Comparison of ENCODE assay signal across 19 cellular contexts in genomic region chr13:30868806-30869470, GRCh38. TPM values are rescaled to one million over a fixed set of nuclear protein-coding genes. Genes with fewer than 3 reads are reported as not detected.
DNase-seq lines count a peak whose midpoint lies in the region; ATAC-seq and TF ChIP-seq lines count a peak whose summit lies in the region.
"Had no signal": no experiment of that assay in that cellular context is flagged by ENCODE, and none has a peak within 500 bp of the region (broad histone marks: within the 10 kb centered on the region; RNA-seq: fewer than 3 reads in every experiment).

No MANE protein-coding gene starts in this region.

- H3K4me3 Mint-ChIP-seq in brain: peak overlapping the region in 2 of 5 experiments; percentile 2 to 26
- H3K4me3 Mint-ChIP-seq in CD4-positive, alpha-beta memory T cell: no peak overlapping the region
- H3K4me3 Mint-ChIP-seq: activated T-cell treated with anti-CD3 and anti-CD28 coated beads, Interleukin-2, amount 50 U/mL, for 24 hours; natural killer cell; T-helper 1 cell treated with Interleukin-12 subunit alpha and Interleukin-12 subunit beta and Interleukin-4 antibody, amounts not matched to agents 30 μg/mL and 1 μg/mL, for 36 hours had no signal

- WGBS in heart right ventricle, 2 donors: 69 to 71% methylated on average over 5 of the region's 5 CpGs
- 84 to 86% methylated on average over 5 of the region's 5 CpGs for WGBS in sigmoid colon, 2 donors
- 49 to 61% (median 56%) methylated on average over 5 of the region's 5 CpGs for WGBS in ovary, 3 donors

- intact Hi-C loops in heart right ventricle (cut with DNase I) (loop anchor here in 8 of 10 donors (5.0 to 10.0 kb wide), 9 partner anchors 38 to 737 kb away; partner anchors contain the start of genes HMGB1 (in 1 of the 8) and MEDAG (in 1 of the 8)), sigmoid colon (cut with DNase I) (loop anchor here (5.0 to 10.0 kb wide), 5 partner anchors 67 to 737 kb away; partner anchors contain the start of gene HMGB1), ovary (cut with DNase I) (loop anchor here in 2 of 4 donors (5.0 to 10.0 kb wide), 6 partner anchors 67 to 734 kb away; partner anchors contain the start of gene USPL1 (in 1 of the 2))
- intact Hi-C loops in CD4-positive, alpha-beta memory T cell (cut with micrococcal nuclease): no loop called here

- no peaks in the 10 kb centered on the region for H3K36me3 ChIP-seq in heart right ventricle
- no peaks in the 10 kb centered on the region for H3K36me3 ChIP-seq in sigmoid colon
- no peaks in the 10 kb centered on the region for H3K36me3 ChIP-seq in ovary
- no peaks in the 10 kb centered on the region for H3K36me3 ChIP-seq in CD4-positive, alpha-beta memory T cell (ENCODE audit: insufficient read depth, low read length)
- H3K36me3 ChIP-seq: HAP-1 had no signal

- no peak for TF ChIP-seq POLR2A in sigmoid colon (IDR thresholded peaks at IDR 0.05)
- TF ChIP-seq POLR2A in ovary (IDR thresholded peaks at IDR 0.05): no peak

- peaks cover 3% of the 10 kb centered on the region for H3K27me3 Mint-ChIP-seq in brain
- H3K27me3 Mint-ChIP-seq in CD4-positive, alpha-beta memory T cell: peaks cover 7% of the 10 kb centered on the region in 2 donors

- peak overlapping the region; percentile 58 to 98 (median 72) for H3K27ac Mint-ChIP-seq in brain
- H3K27ac Mint-ChIP-seq in CD4-positive, alpha-beta memory T cell: no peak overlapping the region
- H3K27ac Mint-ChIP-seq: activated T-cell treated with anti-CD3 and anti-CD28 coated beads, Interleukin-2, amount 50 U/mL, for 24 hours; natural killer cell; T-helper 1 cell treated with Interleukin-12 subunit alpha and Interleukin-12 subunit beta and Interleukin-4 antibody, amounts not matched to agents 30 μg/mL and 1 μg/mL, for 36 hours had no signal

- POLR2A ChIA-PET in AG04450 (lab: Yijun Ruan, JAX): interaction anchor here (0.6 to 1.8 kb wide), 5 partner anchors 9 to 251 kb away, joined by 3 to 20 read pairs (median 5); partner anchors contain the start of gene USPL1
- POLR2A ChIA-PET in CD4-positive, alpha-beta memory T cell (lab: Charles Lee; ENCODE audit: partially characterized antibody): interaction anchor here (0.6 kb wide), 1 partner anchor 178 kb away, joined by 5 read pairs; no protein-coding TSS in a partner anchor

- H3K27ac ChIP-seq in AG04450 (ENCODE audit: low read depth, low read length) (peak overlapping the region; percentile 100), heart right ventricle (peak overlapping the region in 8 of 10 donors; percentile 30 to 75 (median 60)), sigmoid colon (peak overlapping the region; percentile 70 to 87 (median 84)), ovary (peak overlapping the region in 1 of 2 donors; percentile 71)
- H3K27ac ChIP-seq in CD4-positive, alpha-beta memory T cell (ENCODE audit: low read depth, low read length): no peak overlapping the region
- H3K27ac ChIP-seq: HL-60 had no signal

- peaks cover 94% of the 10 kb centered on the region for H3K4me1 Mint-ChIP-seq in brain
- peaks cover 0 to 6% (median 4%) of the 10 kb centered on the region in 4 donors for H3K4me1 Mint-ChIP-seq in CD4-positive, alpha-beta memory T cell

- CTCF ChIA-PET in AG04450 (lab: Charles Lee): interaction anchor here (1.1 to 5.5 kb wide), 4 partner anchors 22 to 176 kb away, joined by 4 to 27 read pairs (median 12); no protein-coding TSS in a partner anchor
- CTCF ChIA-PET in CD4-positive, alpha-beta memory T cell (lab: Charles Lee; ENCODE audit: partially characterized antibody): interaction anchor here (1.1 to 7.7 kb wide), 2 partner anchors 12 to 20 kb away, joined by 3 to 70 read pairs; no protein-coding TSS in a partner anchor

- TF ChIP-seq CTCF in AG04450 (IDR thresholded peaks at IDR 0.05; ENCODE audit: low read depth, low read length) (no peak), brain (conservative IDR thresholded peaks at IDR 0.05) (no peak), heart right ventricle (IDR thresholded peaks at IDR 0.05) (no peak), sigmoid colon (IDR thresholded peaks at IDR 0.05) (no peak), ovary (IDR thresholded peaks at IDR 0.05) (no peak)

- H3K9me3 ChIP-seq in AG04450 (ENCODE audit: control insufficient read depth, insufficient read depth, low read length) (peaks cover 6% of the 10 kb centered on the region; the same call in 1 of the 2 replicates), heart right ventricle (no peaks in the 10 kb centered on the region), sigmoid colon (no peaks in the 10 kb centered on the region), ovary (no peaks in the 10 kb centered on the region)
- no peaks in the 10 kb centered on the region for H3K9me3 ChIP-seq in CD4-positive, alpha-beta memory T cell (ENCODE audit: control insufficient read depth in 1 of 2, low read length in 2 of 2)
- H3K9me3 ChIP-seq: HAP-1 had no signal

- ATAC-seq in heart right ventricle: peak in 2 of 8 donors; percentile 9 to 41
- ATAC-seq in HG03565 (IDR thresholded peaks at IDR 0.05; ENCODE audit: unreplicated experiment): no peak
- ATAC-seq: natural killer cell, Panc1 had no signal

- peaks cover 0 to 9% (median 0%) of the 10 kb centered on the region in 5 experiments for H3K9me3 Mint-ChIP-seq in brain
- peaks cover 0 to 2% (median 0%) of the 10 kb centered on the region in 8 donors for H3K9me3 Mint-ChIP-seq in CD4-positive, alpha-beta memory T cell
- H3K9me3 Mint-ChIP-seq: activated T-cell treated with anti-CD3 and anti-CD28 coated beads, Interleukin-2, amount 50 U/mL, for 24 hours; natural killer cell; T-helper 1 cell treated with Interleukin-12 subunit alpha and Interleukin-12 subunit beta and Interleukin-4 antibody, amounts not matched to agents 30 μg/mL and 1 μg/mL, for 36 hours had no signal

- TF ChIP-seq EP300 in sigmoid colon (IDR thresholded peaks at IDR 0.05) (no peak), ovary (IDR thresholded peaks at IDR 0.05) (no peak)

- H3K4me1 ChIP-seq in heart right ventricle (peaks cover 5 to 41% (median 15%) of the 10 kb centered on the region in 9 donors), sigmoid colon (peaks cover 0 to 93% (median 62%) of the 10 kb centered on the region in 4 donors), ovary (ENCODE audit: insufficient read depth) (peaks cover 24% of the 10 kb centered on the region)
- H3K4me1 ChIP-seq in CD4-positive, alpha-beta memory T cell (ENCODE audit: insufficient read depth, low read length): no peaks in the 10 kb centered on the region

- H3K36me3 Mint-ChIP-seq in brain: no peaks in the 10 kb centered on the region
- H3K36me3 Mint-ChIP-seq in CD4-positive, alpha-beta memory T cell: no peaks in the 10 kb centered on the region
- H3K36me3 Mint-ChIP-seq: natural killer cell had no signal

- H3K4me3 ChIP-seq in AG04450 (ENCODE audit: low read depth, low read length): no peak overlapping the region
- H3K4me3 ChIP-seq in heart right ventricle: no peak overlapping the region
- no peak overlapping the region for H3K4me3 ChIP-seq in sigmoid colon
- H3K4me3 ChIP-seq in ovary: no peak overlapping the region
- H3K4me3 ChIP-seq in CD4-positive, alpha-beta memory T cell (ENCODE audit: low read length in 2 of 2): no peak overlapping the region
- H3K4me3 ChIP-seq: HAP-1 had no signal

- DNase-seq in AG04450 (ENCODE audit: low read depth, low spot score): no peak
- DNase-seq in heart right ventricle: no peak
- DNase-seq in sigmoid colon: no peak
- no peak for DNase-seq in ovary
- no peak for DNase-seq in glomerular visceral epithelial cell (ENCODE audit: extremely low spot score)
- DNase-seq in CD4-positive, alpha-beta memory T cell: no peak
- DNase-seq: activated CD4-positive, alpha-beta T cell treated with anti-CD3 and anti-CD28 coated beads for 4 hours; activated T-cell treated with anti-CD3 and anti-CD28 coated beads, Interleukin-2, amount 50 U/mL, for 24 hours; Kasumi-1; natural killer cell; NCI-H2029; NCI-H526 treated with DMSO at 0.1 percent for 48 hours; stimulated activated naive CD4-positive, alpha-beta T cell treated with Interleukin-2 at 50 U/mL for 16 hours had no signal

- no peaks in the 10 kb centered on the region for H3K27me3 ChIP-seq in AG04450 (ENCODE audit: control insufficient read depth, insufficient read depth, low read length)
- peaks cover 0 to 7% (median 0%) of the 10 kb centered on the region in 7 donors for H3K27me3 ChIP-seq in heart right ventricle
- H3K27me3 ChIP-seq in sigmoid colon: no peaks in the 10 kb centered on the region
- no peaks in the 10 kb centered on the region for H3K27me3 ChIP-seq in ovary
- H3K27me3 ChIP-seq in CD4-positive, alpha-beta memory T cell (ENCODE audit: insufficient read depth, low read length): no peaks in the 10 kb centered on the region

RNA-seq across cellular contexts. Expression of gene MEDAG, which starts 37.1 kb away (rescaled TPM):
- 3.2 and 3.7 TPM in 2 replicates for polyA plus RNA-seq in AG04450 (2011; rRNA removed)
- polyA minus RNA-seq in AG04450 (2011; rRNA and poly(A)+ RNA removed): 1.9 and 2.4 TPM in 2 replicates
- polyA plus RNA-seq in brain (ENCODE audit: insufficient read depth, low read depth, low replicate concordance): 0.98 TPM
- total RNA-seq in heart right ventricle: 10 to 100 TPM in 1 of 10 donors, 1 to 10 TPM in 9; 3.2 to 22.1 (median 5.5) TPM
- 10 to 100 TPM in 1 of 2 donors, 1 to 10 TPM in 1; 6.1 to 10.2 TPM for polyA plus RNA-seq in heart right ventricle
- total RNA-seq in sigmoid colon: 10 to 100 TPM; 14.3 to 42.1 (median 20.1) TPM
- polyA plus RNA-seq in sigmoid colon: 10 to 100 TPM in 1 of 3 donors, 1 to 10 TPM in 2; 1.4 to 18.0 (median 5.0) TPM
- 10 to 100 TPM in 5 of 7 donors, 1 to 10 TPM in 2; 3.5 to 44.0 (median 17.2) TPM for total RNA-seq in ovary
- 10 to 100 TPM in 1 of 2 donors, 1 to 10 TPM in 1; 6.1 to 37.6 TPM for polyA plus RNA-seq in ovary
- total RNA-seq in CD4-positive, alpha-beta memory T cell: not detected
- polyA plus RNA-seq in CD4-positive, alpha-beta memory T cell: under 1 TPM in 1 of 2 donors, not detected in 1; 0.29 TPM
- total RNA-seq: natural killer cell had no signal

Comparison
In these comparisons a context has a peak if more than half of its experiments do, and no peak if none do; other contexts are left out.
1. H3K27ac Mint-ChIP-seq: peak in brain (5 of 5); none in CD4-positive, alpha-beta memory T cell (0 of 7).